ENCODE assay signal across 5 cellular contexts in genomic region chr1:233791750-233792149, GRCh38.
"Had no signal": no experiment of that assay in that cellular context is flagged by ENCODE, and none has a peak within 500 bp of the region (broad histone marks: within the 10 kb centered on the region; RNA-seq: fewer than 3 reads in every experiment).

No MANE protein-coding gene starts in this region.

- DNase-seq: activated CD4-positive, CD25-positive, alpha-beta regulatory T cell; activated CD8-positive, alpha-beta memory T cell treated with anti-CD3 and anti-CD28 coated beads for 24 hours; activated naive CD8-positive, alpha-beta T cell treated with anti-CD3 and anti-CD28 coated beads, Interleukin-2, amount 10 ng/mL, durations not matched to agents 7 days and 5 days; left cardiac atrium; upper lobe of right lung had no signal
